In genomic region chr1:21937372-21938121, GRCh38 we compare ENCODE assay signal across 1 cellular context.
TF ChIP-seq lines count a peak whose summit lies in the region.

No MANE protein-coding gene starts in this region.

TF ChIP-seq in WTC11, 78 proteins besides CTCF, POLR2A, EP300 and RAD21 (continued from another document):
- no peak for TF ChIP-seq FOXP4 (CRISPR knock-in tag; IDR thresholded peaks at IDR 0.05)
TF ChIP-seq in WTC11: peak in this region for 6.
